15 cellular contexts compared by ENCODE assay signal in genomic region chr13:56755181-56755580, GRCh38.
DNase-seq lines count a peak whose midpoint lies in the region; ATAC-seq and TF ChIP-seq lines count a peak whose summit lies in the region.
"Had no signal": no experiment of that assay in that cellular context is flagged by ENCODE, and none has a peak within 500 bp of the region (broad histone marks: within the 10 kb centered on the region; RNA-seq: fewer than 3 reads in every experiment).

No MANE protein-coding gene starts in this region.

- H4K91ac ChIP-seq in H9 (ENCODE audit: insufficient read length, low read depth, low read length): no peak overlapping the region

- H3K9ac ChIP-seq in H9 (ENCODE audit: extremely low read depth, insufficient read length, low read length) (no peak overlapping the region), MM.1S (ENCODE audit: low read length) (no peak overlapping the region)
- H3K9ac ChIP-seq: GM23248 had no signal

- H3K56ac ChIP-seq in H9 (ENCODE audit: insufficient read length, low read depth, low read length): no peak overlapping the region

- H3K79me2 ChIP-seq in H9 (ENCODE audit: insufficient read depth, low read length) (no peaks in the 10 kb centered on the region), MM.1S (ENCODE audit: low read length) (no peaks in the 10 kb centered on the region)

- no peak overlapping the region for H3K18ac ChIP-seq in H9 (ENCODE audit: insufficient read length, low read depth, low read length)

- H3K9me2 ChIP-seq in MM.1S (replicated peaks; ENCODE audit: insufficient read depth, low read length): no peaks in the 10 kb centered on the region

- no peaks in the 10 kb centered on the region for H3K23me2 ChIP-seq in H9 (ENCODE audit: insufficient read length, low read depth, low read length, poor library complexity, severe bottlenecking)

- no peaks in the 10 kb centered on the region for H3K4me1 ChIP-seq in H9 (ENCODE audit: insufficient read depth, low read length)
- no peaks in the 10 kb centered on the region for H3K4me1 ChIP-seq in MM.1S (ENCODE audit: low read length)

- H3K9me3 Mint-ChIP-seq in H9: no peaks in the 10 kb centered on the region
- H3K9me3 Mint-ChIP-seq in chondrocyte (ENCODE audit: low read depth): no peaks in the 10 kb centered on the region
- H3K9me3 Mint-ChIP-seq in nephron progenitor cell: no peaks in the 10 kb centered on the region

- H3K4me2 ChIP-seq in H9 (ENCODE audit: insufficient read depth, insufficient read length, low read length) (no peak overlapping the region), MM.1S (ENCODE audit: low read depth, low read length) (no peak overlapping the region)

- no peak overlapping the region for H3T11ph ChIP-seq in H9 (ENCODE audit: low read length)

- no peak overlapping the region for H3K14ac ChIP-seq in H9 (ENCODE audit: insufficient read depth, low read length)

- H2BK5ac ChIP-seq in H9 (ENCODE audit: insufficient read length, low read length): no peak overlapping the region

- no peak overlapping the region for H4K8ac ChIP-seq in H9 (replicated peaks; ENCODE audit: insufficient read length, low read depth, low read length)

- no CpG with 5 or more reads among the region's 2 CpGs for WGBS in H9 (ENCODE audit: extremely low coverage, insufficient read length, low lambda C conversion rate)

- no peak overlapping the region for H2AFZ ChIP-seq in H9 (ENCODE audit: low read length)
- no peak overlapping the region for H2AFZ ChIP-seq in MM.1S (ENCODE audit: low read length)
- H2AFZ ChIP-seq: GM23248 had no signal

- no peak overlapping the region for H3K4ac ChIP-seq in H9 (ENCODE audit: low read depth, low read length)

- H3K4me3 ChIP-seq in MM.1S (ENCODE audit: low read length): no peak overlapping the region
- H3K4me3 ChIP-seq: coronary artery, GM23248, thoracic aorta had no signal

- no peak overlapping the region for H4K5ac ChIP-seq in H9 (ENCODE audit: insufficient read length, low read depth, low read length)

- H3K27me3 Mint-ChIP-seq in H9 (ENCODE audit: low read depth) (no peaks in the 10 kb centered on the region), chondrocyte (ENCODE audit: low read depth) (no peaks in the 10 kb centered on the region), nephron progenitor cell (ENCODE audit: low read depth, poor library complexity) (no peaks in the 10 kb centered on the region)

- no peak overlapping the region for H2BK20ac ChIP-seq in H9 (ENCODE audit: low read depth, low read length, poor library complexity, severe bottlenecking)

- H3K27me3 ChIP-seq in H9 (ENCODE audit: insufficient read depth, low read length) (no peaks in the 10 kb centered on the region), MM.1S (replicated peaks; ENCODE audit: insufficient read depth, low read length) (no peaks in the 10 kb centered on the region)

- H3K9me3 ChIP-seq in H9 (ENCODE audit: control insufficient read depth, low read depth, low read length): no peaks in the 10 kb centered on the region
- H3K9me3 ChIP-seq in MM.1S (replicated peaks; ENCODE audit: insufficient read depth, low read length): no peaks in the 10 kb centered on the region
- H3K9me3 ChIP-seq: thoracic aorta had no signal

- no peaks in the 10 kb centered on the region for H3K36me3 ChIP-seq in MM.1S (replicated peaks; ENCODE audit: insufficient read depth, low read length)
- H3K36me3 ChIP-seq: thoracic aorta had no signal

- H2BK15ac ChIP-seq in H9 (ENCODE audit: low read depth, low read length): no peak overlapping the region

- peak; percentile 68 for TF ChIP-seq CTCF in H9 (conservative IDR thresholded peaks at IDR 0.05)
- TF ChIP-seq CTCF in MM.1S (IDR thresholded peaks at IDR 0.05; ENCODE audit: low read length): peak; percentile 8; the same call in 1 of the 2 replicates
- peak; percentile 56 for TF ChIP-seq CTCF in chondrocyte (IDR thresholded peaks at IDR 0.05)
- TF ChIP-seq CTCF in nephron progenitor cell (IDR thresholded peaks at IDR 0.05): peak; percentile 6

- no peak for DNase-seq in H9
- no peak for DNase-seq in MM.1S
- no peak for DNase-seq in chondrocyte (ENCODE audit: low spot score)
- DNase-seq in nephron progenitor cell: no peak
- DNase-seq in NCI-H345 (lab: John Stamatoyannopoulos, UW): no peak
- no peak for DNase-seq in NCI-H526 (lab: John Stamatoyannopoulos, UW)
- DNase-seq: activated effector memory CD4-positive, alpha-beta T cell treated with anti-CD3 and anti-CD28 coated beads, Interleukin-2, amount 50 U/mL, for 16 hours; GM23248; NCI-H2081; occipital lobe; stimulated activated CD4-positive, alpha-beta T cell treated with anti-CD3 and anti-CD28 coated beads, Interleukin-4, amount 100 ng/mL, for 4 hours had no signal

- H3K4me3 Mint-ChIP-seq in H9 (no peak overlapping the region), chondrocyte (ENCODE audit: unreplicated experiment) (no peak overlapping the region), nephron progenitor cell (no peak overlapping the region)

- H3K27ac Mint-ChIP-seq in H9 (no peak overlapping the region), chondrocyte (ENCODE audit: unreplicated experiment) (no peak overlapping the region), nephron progenitor cell (no peak overlapping the region)

- H4K20me1 ChIP-seq in H9 (ENCODE audit: control insufficient read depth, insufficient read depth, insufficient read length) (no peaks in the 10 kb centered on the region), MM.1S (ENCODE audit: insufficient read depth, low read length) (no peaks in the 10 kb centered on the region)

- no peak overlapping the region for H2BK12ac ChIP-seq in H9 (ENCODE audit: insufficient read length, low read depth, low read length)

- H3K27ac ChIP-seq in H9 (ENCODE audit: insufficient read length, low read depth, low read length) (no peak overlapping the region), MM.1S (ENCODE audit: low read length) (no peak overlapping the region)
- H3K27ac ChIP-seq: coronary artery, epithelial cell of prostate, GM23248, thoracic aorta had no signal

- no peak overlapping the region for H3K23ac ChIP-seq in H9 (ENCODE audit: insufficient read length, low read depth, low read length)

- no peaks in the 10 kb centered on the region for H3F3A ChIP-seq in MM.1S (ENCODE audit: insufficient read depth, low read length)

- H3K79me1 ChIP-seq in H9 (ENCODE audit: insufficient read depth, low read depth, low read length, poor library complexity, severe bottlenecking): no peaks in the 10 kb centered on the region

- H3K36me3 Mint-ChIP-seq in H9 (ENCODE audit: insufficient read depth in 1 of 3, low read depth in 3 of 3) (no peaks in the 10 kb centered on the region), chondrocyte (ENCODE audit: low read depth) (no peaks in the 10 kb centered on the region), nephron progenitor cell (ENCODE audit: low read depth) (no peaks in the 10 kb centered on the region)

- no peak for ATAC-seq in GM21528 (IDR thresholded peaks at IDR 0.05; ENCODE audit: low FRiP score, unreplicated experiment)

- H2BK120ac ChIP-seq in H9 (ENCODE audit: low read depth, low read length, poor library complexity, severe bottlenecking): no peak overlapping the region

- H2AK5ac ChIP-seq in H9 (ENCODE audit: insufficient read length, low read length): no peak overlapping the region

- H3K4me1 Mint-ChIP-seq in H9 (no peaks in the 10 kb centered on the region), chondrocyte (ENCODE audit: low read depth) (no peaks in the 10 kb centered on the region), nephron progenitor cell (no peaks in the 10 kb centered on the region)

Comparison
In these comparisons a context has a peak if more than half of its experiments do, and no peak if none do; other contexts are left out.
1. CTCF ChIP-seq: peak in every context shown above with its lines; median percentile 68 in H9; 56 in chondrocyte; 8 in MM.1S; 6 in nephron progenitor cell.